ENCODE assay signal across 8 cellular contexts in the genomic region with DNA sequence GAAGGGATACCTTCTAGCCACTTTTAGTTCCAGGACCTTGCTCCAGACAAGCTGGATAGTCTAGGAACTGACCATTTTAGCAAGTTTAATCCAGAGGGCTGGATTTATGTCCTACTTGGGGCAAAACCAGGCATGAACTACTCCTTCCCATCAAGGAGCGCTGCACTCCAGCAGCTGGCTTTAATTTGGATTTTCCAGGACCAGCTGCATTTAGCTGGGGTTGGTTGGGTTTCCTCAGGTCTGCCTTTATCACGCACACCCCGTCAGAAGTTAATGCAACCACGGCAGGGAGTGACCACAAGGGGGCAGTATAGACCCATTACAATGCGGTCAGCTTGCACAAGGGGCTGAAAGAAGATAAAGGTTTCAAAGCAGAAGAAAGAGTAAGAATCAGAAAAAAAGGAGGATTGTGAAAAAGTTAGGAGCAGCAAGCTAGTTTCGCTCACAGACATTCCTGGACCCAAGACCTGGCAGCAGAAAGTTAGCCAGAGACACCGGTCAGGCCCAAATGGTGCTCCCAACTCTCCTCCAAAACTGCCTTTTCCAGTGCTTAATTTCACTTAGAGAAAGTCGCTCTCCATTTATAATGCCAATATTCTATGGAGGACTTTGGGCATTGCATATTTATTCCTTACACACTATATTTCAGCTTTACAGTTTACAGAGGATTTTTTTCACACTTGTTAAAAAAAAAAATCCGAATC. TPM values are rescaled to one million over a fixed set of nuclear protein-coding genes. Genes with fewer than 3 reads are reported as not detected.
A peak's percentile ranks its signal among the peaks of the same experiment; 100 is the strongest.
DNase-seq lines count a peak whose midpoint lies in the region; ATAC-seq and TF ChIP-seq lines count a peak whose summit lies in the region.

No MANE protein-coding gene starts in this region.

- no peaks in the 10 kb centered on the region for H3K9me3 ChIP-seq in HCT116 (ENCODE audit: control insufficient read depth in 1 of 2, insufficient read depth in 1 of 2, low read depth in 1 of 2, low read length in 2 of 2)

- no peak overlapping the region for H3K4me3 ChIP-seq in HCT116 (replicated peaks in 1 of 2; ENCODE audit: low read depth in 1 of 2, low read length in 2 of 2)

- H3K36me3 Mint-ChIP-seq in CD14-positive monocyte = peaks cover 2% of the 10 kb centered on the region in 2 donors

- no peak overlapping the region for H2AFZ ChIP-seq in HCT116 (ENCODE audit: low read depth, low read length, poor library complexity, severe bottlenecking)

- peak overlapping the region; percentile 24; the same call in 1 of the 2 replicates for H3K4me2 ChIP-seq in HCT116 (ENCODE audit: low read length)

- no peaks in the 10 kb centered on the region for H3K36me3 ChIP-seq in HCT116 (ENCODE audit: control insufficient read depth in 1 of 2, insufficient read depth in 2 of 2, low read length in 2 of 2)

- peak; percentile 79 for DNase-seq in CD14-positive monocyte (ENCODE audit: low spot score)
- DNase-seq in HCT116 (ENCODE audit: low read depth, low spot score) = peak; percentile 71
- peak; percentile 63 to 83 for DNase-seq in NCI-H446 (lab: John Stamatoyannopoulos, UW)
- peak; percentile 61 to 84 (median 70) for DNase-seq in activated CD4-positive, CD25-positive, alpha-beta regulatory T cell (lab: John Stamatoyannopoulos, UW)
- peak in 54 of 61 donors; percentile 14 to 88 (median 52) for DNase-seq in caudate nucleus (lab: John Stamatoyannopoulos, UW)
- DNase-seq in left colon = peak; percentile 71 to 85
- DNase-seq in stimulated activated CD4-positive, alpha-beta T cell treated with anti-CD3 and anti-CD28 coated beads, Interleukin-2, amount 100 ng/mL, for 24 hours = peak; percentile 88 to 90

- ATAC-seq in HCT116 = peak; percentile 73
- peak; percentile 55 for ATAC-seq in left colon
- ATAC-seq in HG02970 (IDR thresholded peaks at IDR 0.05; ENCODE audit: low FRiP score, unreplicated experiment) = no peak

- no peaks in the 10 kb centered on the region for H3K9me2 ChIP-seq in HCT116 (ENCODE audit: insufficient read depth)

- no peak overlapping the region for H3K4me3 Mint-ChIP-seq in CD14-positive monocyte

- TF ChIP-seq POLR2A in HCT116 (IDR thresholded peaks at IDR 0.05; ENCODE audit: borderline replicate concordance, extremely low read depth, insufficient read depth, insufficient read length) = no peak

- peaks cover 26% of the 10 kb centered on the region for H3K4me1 Mint-ChIP-seq in CD14-positive monocyte

- RAD21 ChIA-PET in HCT116 (lab: Charles Lee; ENCODE audit: low non-redundant PET in 1 of 2, low total read pairs in 2 of 2, uncharacterized antibody in 2 of 2, unreplicated experiment in 2 of 2) = interaction anchor here (0.6 to 1.4 kb wide), 4 partner anchors 20 to 87 kb away, joined by 3 to 5 read pairs (median 4); no protein-coding TSS in a partner anchor

- peaks cover 17 to 42% of the 10 kb centered on the region in 2 experiments for H3K4me1 ChIP-seq in HCT116 (ENCODE audit: control insufficient read depth in 1 of 2, insufficient read depth in 2 of 2, low read length in 2 of 2)

- POLR2A ChIA-PET in HCT116 (lab: Charles Lee) = interaction anchor here (1.2 to 2.7 kb wide), 2 partner anchors 49 to 50 kb away, joined by 4 to 9 read pairs; no protein-coding TSS in a partner anchor

- no peaks in the 10 kb centered on the region for H4K20me1 ChIP-seq in HCT116 (ENCODE audit: insufficient read depth)

- peak overlapping the region in 3 of 7 donors; percentile 10 to 68 (median 24) for H3K27ac Mint-ChIP-seq in CD14-positive monocyte

- TF ChIP-seq CTCF in CD14-positive monocyte (IDR thresholded peaks at IDR 0.05) (peak; percentile 91), HCT116 (IDR thresholded peaks at IDR 0.05 in 2 of 3, conservative IDR thresholded peaks at IDR 0.05 in 1 of 3; ENCODE audit: borderline replicate concordance in 1 of 3, insufficient read depth in 1 of 3, low read depth in 2 of 3, low read length in 2 of 3) (peak; percentile 85 to 95 (median 90))

- H3K27me3 ChIP-seq in HCT116 (ENCODE audit: insufficient read depth, low read length) = no peaks in the 10 kb centered on the region

- H3K9me3 Mint-ChIP-seq in CD14-positive monocyte = peaks cover 0 to 3% (median 0%) of the 10 kb centered on the region in 7 donors

- no TSS peak for BruUV-seq in HCT116 (replicated peaks; lab: Mats Ljungman, UMichigan)

- 0 out of 2 replicates have a peak overlapping the region, but pooled peaks have one; percentile 4 for H3K9ac ChIP-seq in HCT116 (ENCODE audit: low read length)

- H3K27me3 Mint-ChIP-seq in CD14-positive monocyte (ENCODE audit: low read depth in 3 of 3) = peaks cover 0 to 1% (median 0%) of the 10 kb centered on the region in 3 donors

- no peak overlapping the region for H3K27ac ChIP-seq in HCT116 (ENCODE audit: low read depth, low read length)
- no peak overlapping the region for H3K27ac ChIP-seq in caudate nucleus (ENCODE audit: low read depth, low read length)

- intact Hi-C loops in CD14-positive monocyte (cut with micrococcal nuclease) (loop anchor here in 1 of 2 donors (5.0 kb wide), 1 partner anchor 749 kb away; no protein-coding TSS in a partner anchor), HCT116 (cut with micrococcal nuclease) (loop anchor here (1.0 to 5.0 kb wide), 4 partner anchors 49 to 749 kb away; partner anchors contain the start of genes BABAM2 and RBKS), left colon (cut with DNase I, micrococcal nuclease) (no loop called here)

- no peaks in the 10 kb centered on the region for H3K79me2 ChIP-seq in HCT116 (ENCODE audit: insufficient read depth, low read length)

- CTCF ChIA-PET in HCT116 (lab: Charles Lee) = interaction anchor here (0.5 to 2.6 kb wide), 15 partner anchors 9 to 854 kb away, joined by 3 to 22 read pairs (median 4); partner anchors contain the start of genes SLC4A1AP and SUPT7L

- TF ChIP-seq RAD21 in HCT116 (IDR thresholded peaks at IDR 0.05; ENCODE audit: low read depth) = peak; percentile 98

TF ChIP-seq in HCT116, 20 proteins besides CTCF, POLR2A, EP300 and RAD21 (continues in another document):
- TF ChIP-seq CBX3 (IDR thresholded peaks at IDR 0.05; ENCODE audit: low read depth) (no peak), ZFX (IDR thresholded peaks at IDR 0.05) (no peak), EZH2phosphoT487 (IDR thresholded peaks at IDR 0.05; ENCODE audit: borderline replicate concordance) (no peak), ZNF274 (IDR thresholded peaks at IDR 0.05; ENCODE audit: low read depth, low read length) (no peak), SIN3A (IDR thresholded peaks at IDR 0.05; ENCODE audit: low read depth) (no peak), CEBPB (IDR thresholded peaks at IDR 0.05; ENCODE audit: low read depth) (no peak), SP1 (IDR thresholded peaks at IDR 0.05; ENCODE audit: low read depth) (no peak), ATF3 (IDR thresholded peaks at IDR 0.05) (no peak), FOSL1 (IDR thresholded peaks at IDR 0.05; ENCODE audit: low read depth) (no peak), EZH2 (IDR thresholded peaks at IDR 0.05) (no peak), JUND (IDR thresholded peaks at IDR 0.05) (no peak), SRF (IDR thresholded peaks at IDR 0.05; ENCODE audit: low read depth) (no peak), REST (IDR thresholded peaks at IDR 0.05; ENCODE audit: low read depth) (no peak), POLR2AphosphoS5 (IDR thresholded peaks at IDR 0.05; ENCODE audit: low read depth, low read length) (no peak), TCF7L2 (IDR thresholded peaks at IDR 0.05; ENCODE audit: borderline replicate concordance, extremely low read depth, insufficient read depth, insufficient read length) (no peak), YY1 (IDR thresholded peaks at IDR 0.05; ENCODE audit: extremely low read depth, insufficient replicate concordance, low read depth, low read length) (no peak)
- TF ChIP-seq, protein P1, sequence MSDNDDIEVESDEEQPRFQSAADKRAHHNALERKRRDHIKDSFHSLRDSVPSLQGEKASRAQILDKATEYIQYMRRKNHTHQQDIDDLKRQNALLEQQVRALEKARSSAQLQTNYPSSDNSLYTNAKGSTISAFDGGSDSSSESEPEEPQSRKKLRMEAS (IDR thresholded peaks at IDR 0.05) = no peak

RNA-seq across cellular contexts. Expression of gene SLC4A1AP, which starts 40.1 kb away (rescaled TPM):
- polyA plus RNA-seq in CD14-positive monocyte = 10 to 100 TPM; 18.3 to 24.9 TPM
- total RNA-seq in HCT116 (2021; ENCODE audit: unreplicated experiment) (19.8 TPM), left colon (10 to 100 TPM; 14.9 to 16.6 TPM)
- polyA plus RNA-seq in HCT116 (2012) = 10.1 and 12.3 TPM in 2 replicates

RNA-seq across cellular contexts. Expression of gene SUPT7L, which starts 40.4 kb away (rescaled TPM):
- 10 to 100 TPM; 10.7 to 12.2 TPM for polyA plus RNA-seq in CD14-positive monocyte
- total RNA-seq in HCT116 (2021; ENCODE audit: unreplicated experiment) (25.2 TPM), left colon (10 to 100 TPM; 22.3 to 23.1 TPM)
- 27.8 TPM in 2 replicates for polyA plus RNA-seq in HCT116 (2012)
